Comparison of ENCODE assay signal across 8 cellular contexts in genomic region chr1:27487927-27488522, GRCh38. TPM values are rescaled to one million over a fixed set of nuclear protein-coding genes. Genes with fewer than 3 reads are reported as not detected.
DNase-seq lines count a peak whose midpoint lies in the region; ATAC-seq and TF ChIP-seq lines count a peak whose summit lies in the region.

No MANE protein-coding gene starts in this region.

- peak overlapping the region; percentile 98 for H3K9ac ChIP-seq in mammary epithelial cell (ENCODE audit: insufficient read depth, low read length)
- H3K9ac ChIP-seq in muscle layer of colon (ENCODE audit: low read length), result peak overlapping the region; percentile 94

- no peak for TF ChIP-seq CTCF in CD4-positive, alpha-beta T cell (IDR thresholded peaks at IDR 0.05)
- no peak for TF ChIP-seq CTCF in mammary epithelial cell (conservative IDR thresholded peaks at IDR 0.05 in 1 of 2, IDR thresholded peaks at IDR 0.05 in 1 of 2; ENCODE audit: extremely low read depth in 1 of 2, insufficient read depth in 1 of 2, low read depth in 1 of 2, low read length in 2 of 2)

- peak overlapping the region; percentile 88 for H3K4me2 ChIP-seq in mammary epithelial cell (ENCODE audit: insufficient read depth, low read depth, low read length)

- DNase-seq in CD4-positive, alpha-beta T cell, result no peak
- DNase-seq in MV-4-11 (lab: John Stamatoyannopoulos, UW) (peak; percentile 79), mammary epithelial cell (no peak)
- DNase-seq in activated CD4-positive, alpha-beta T cell treated with anti-CD3 and anti-CD28 coated beads, Interleukin-2, amount 50 U/mL, for 48 hours, result no peak

- peaks cover 31% of the 10 kb centered on the region for H3K36me3 Mint-ChIP-seq in CD4-positive, alpha-beta T cell (ENCODE audit: low read depth)

- CTCF ChIA-PET in CD4-positive, alpha-beta T cell (lab: Charles Lee), result interaction anchor here (0.7 to 1.3 kb wide), 6 partner anchors 35 to 181 kb away, joined by 3 to 4 read pairs (median 3); no protein-coding TSS in a partner anchor
- CTCF ChIA-PET in mammary epithelial cell (lab: Charles Lee; ENCODE audit: low non-redundant PET), result interaction anchor here (0.6 to 0.8 kb wide), 2 partner anchors 20 to 112 kb away, joined by 6 to 14 read pairs; no protein-coding TSS in a partner anchor

- 5% methylated on average over 4 of the region's 4 CpGs for WGBS in mammary epithelial cell (ENCODE audit: low coverage, missing lambda C conversion rate)

- H3K79me2 ChIP-seq in mammary epithelial cell (ENCODE audit: insufficient read depth, low read length), result peaks cover 63% of the 10 kb centered on the region

- peaks cover 9% of the 10 kb centered on the region for H3K36me3 ChIP-seq in mammary epithelial cell (ENCODE audit: insufficient read depth, low read length)
- H3K36me3 ChIP-seq in muscle layer of colon (ENCODE audit: insufficient read depth, low read length), result no peaks in the 10 kb centered on the region

- H3K4me3 ChIP-seq in mammary epithelial cell (replicated peaks in 1 of 3; ENCODE audit: insufficient read depth in 1 of 3, low read depth in 2 of 3, low read length in 3 of 3) (peak overlapping the region; percentile 63 to 94 (median 94)), muscle layer of colon (ENCODE audit: low read depth in 1 of 2, low read length in 2 of 2) (peak overlapping the region in 1 of 2 donors; percentile 93)

- no peaks in the 10 kb centered on the region for H4K20me1 ChIP-seq in mammary epithelial cell (ENCODE audit: insufficient read depth, low read length)

- no TSS peak for BruUV-seq in mammary epithelial cell (replicated peaks; lab: Mats Ljungman, UMichigan)

- no peaks in the 10 kb centered on the region for H3K27me3 ChIP-seq in CD4-positive, alpha-beta T cell (ENCODE audit: control insufficient read depth, insufficient read depth, low read length)
- H3K27me3 ChIP-seq in mammary epithelial cell (ENCODE audit: insufficient read depth, low read length) (no peaks in the 10 kb centered on the region), muscle layer of colon (ENCODE audit: control insufficient read depth in 1 of 2, insufficient read depth in 2 of 2, low read length in 2 of 2) (no peaks in the 10 kb centered on the region)

- H3K9me3 ChIP-seq in CD4-positive, alpha-beta T cell (ENCODE audit: control insufficient read depth, low read length), result no peaks in the 10 kb centered on the region
- H3K9me3 ChIP-seq in mammary epithelial cell (replicated peaks; ENCODE audit: insufficient read depth, low read length) (no peaks in the 10 kb centered on the region), muscle layer of colon (ENCODE audit: low read length) (no peaks in the 10 kb centered on the region)

- peak overlapping the region; percentile 100 for H3K4me3 Mint-ChIP-seq in CD4-positive, alpha-beta T cell

- no peak overlapping the region for H2AFZ ChIP-seq in mammary epithelial cell (ENCODE audit: low read depth, low read length)

- POLR2A ChIA-PET in CD4-positive, alpha-beta T cell (lab: Charles Lee), result interaction anchor here (0.8 to 3.3 kb wide), 7 partner anchors 19 to 72 kb away, joined by 3 to 23 read pairs (median 4); no protein-coding TSS in a partner anchor

- peak overlapping the region; percentile 17 for H3K27ac ChIP-seq in CD4-positive, alpha-beta T cell (ENCODE audit: low read depth, low read length)
- peak overlapping the region; percentile 97 for H3K27ac ChIP-seq in mammary epithelial cell (ENCODE audit: insufficient read depth, low read depth, low read length)
- H3K27ac ChIP-seq in muscle layer of colon (ENCODE audit: low read depth, low read length), result peak overlapping the region; percentile 90

- intact Hi-C loops in CD4-positive, alpha-beta T cell (cut with DNase I, micrococcal nuclease), result loop anchor here in 1 of 2 experiments (2.0 to 5.0 kb wide), 2 partner anchors 35 to 71 kb away; no protein-coding TSS in a partner anchor
- intact Hi-C loops in mammary epithelial cell (cut with micrococcal nuclease), result loop anchor here (1.0 to 5.0 kb wide), 2 partner anchors 51 to 72 kb away; no protein-coding TSS in a partner anchor

- no peaks in the 10 kb centered on the region for H3K9me3 Mint-ChIP-seq in CD4-positive, alpha-beta T cell

- peaks cover 21% of the 10 kb centered on the region for H3K4me1 ChIP-seq in mammary epithelial cell (ENCODE audit: insufficient read depth, low read length)
- peaks cover 54% of the 10 kb centered on the region for H3K4me1 ChIP-seq in muscle layer of colon (ENCODE audit: insufficient read depth, low read length)

- peaks cover 44% of the 10 kb centered on the region for H3K4me1 Mint-ChIP-seq in CD4-positive, alpha-beta T cell (ENCODE audit: low read depth)

- in situ Hi-C loops in mammary epithelial cell (cut with MboI; ENCODE audit: low sequenced_read_pairs in 2 of 2), result no loop called here

- peak overlapping the region; percentile 100 for H3K27ac Mint-ChIP-seq in CD4-positive, alpha-beta T cell

- no peak for ATAC-seq in CD4-positive, alpha-beta T cell (ENCODE audit: poor library complexity)
- ATAC-seq in HG02610 (IDR thresholded peaks at IDR 0.05; ENCODE audit: unreplicated experiment) (no peak), HG02588 (IDR thresholded peaks at IDR 0.05; ENCODE audit: unreplicated experiment) (no peak), GM18861 (IDR thresholded peaks at IDR 0.05; ENCODE audit: unreplicated experiment) (no peak)

- H3K27me3 Mint-ChIP-seq in CD4-positive, alpha-beta T cell, result no peaks in the 10 kb centered on the region

- dilution Hi-C loops in mammary epithelial cell (cut with HindIII; ENCODE audit: low sequenced_read_pairs), result loop anchor here (5.0 kb wide), 1 partner anchor 59 kb away; no protein-coding TSS in a partner anchor

RNA-seq across cellular contexts. Expression of gene WASF2, which starts 1.9 kb away (rescaled TPM):
- total RNA-seq in CD4-positive, alpha-beta T cell, result 100 to 1,000 TPM; 119 to 121 TPM
- 100 to 1,000 TPM in 1 of 2 donors, 10 to 100 TPM in 1; 32.2 to 138 TPM for total RNA-seq in mammary epithelial cell
- 58.1 TPM for polyA plus RNA-seq in mammary epithelial cell
- polyA minus RNA-seq in mammary epithelial cell, result 246 TPM

Comparison
In these comparisons a context has a peak if more than half of its experiments do, and no peak if none do; other contexts are left out.
1. H3K27ac ChIP-seq: peak in every context shown above with its lines; median percentile 97 in mammary epithelial cell; 90 in muscle layer of colon; 17 in CD4-positive, alpha-beta T cell.